Comparison of ENCODE assay signal across 1 cellular context in the genomic region with DNA sequence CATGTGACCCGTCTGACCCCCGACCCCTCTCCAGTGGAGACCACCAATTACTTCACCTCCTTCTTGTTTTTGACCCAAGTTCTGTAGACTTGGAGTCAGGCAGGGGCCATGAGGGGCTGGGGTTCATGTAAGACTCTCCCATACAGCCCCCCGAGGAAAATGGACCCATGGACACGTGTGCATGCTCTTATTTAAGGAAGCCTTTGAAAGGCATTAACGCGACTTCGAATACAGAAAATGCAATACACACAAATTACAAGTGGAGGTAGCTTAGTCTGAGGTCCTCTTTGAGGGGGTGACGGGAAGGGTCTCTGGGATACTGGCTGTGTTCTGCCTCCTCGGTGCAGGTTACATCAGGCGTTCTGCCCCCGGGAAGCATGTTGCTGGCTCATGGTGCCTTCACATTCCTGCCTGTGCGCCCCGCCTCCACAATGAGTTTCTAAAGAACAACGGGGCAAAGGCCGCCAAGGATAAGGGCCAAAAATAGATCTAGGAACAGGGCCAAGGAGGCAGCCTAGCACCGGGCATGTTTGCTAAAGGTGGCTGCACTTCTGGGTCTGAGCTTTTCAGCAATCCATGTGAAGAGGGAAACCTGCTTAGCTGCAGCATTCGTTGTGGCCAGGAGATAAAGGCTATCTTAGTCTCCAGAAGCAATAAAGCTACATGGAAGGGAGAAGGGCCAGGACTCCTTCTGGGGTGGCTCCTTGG.
TF ChIP-seq lines count a peak whose summit lies in the region.

No MANE protein-coding gene starts in this region.

TF ChIP-seq in K562, 482 proteins besides CTCF, POLR2A, EP300 and RAD21 (continued from another document and continues in another):
- TF ChIP-seq, protein P1, sequence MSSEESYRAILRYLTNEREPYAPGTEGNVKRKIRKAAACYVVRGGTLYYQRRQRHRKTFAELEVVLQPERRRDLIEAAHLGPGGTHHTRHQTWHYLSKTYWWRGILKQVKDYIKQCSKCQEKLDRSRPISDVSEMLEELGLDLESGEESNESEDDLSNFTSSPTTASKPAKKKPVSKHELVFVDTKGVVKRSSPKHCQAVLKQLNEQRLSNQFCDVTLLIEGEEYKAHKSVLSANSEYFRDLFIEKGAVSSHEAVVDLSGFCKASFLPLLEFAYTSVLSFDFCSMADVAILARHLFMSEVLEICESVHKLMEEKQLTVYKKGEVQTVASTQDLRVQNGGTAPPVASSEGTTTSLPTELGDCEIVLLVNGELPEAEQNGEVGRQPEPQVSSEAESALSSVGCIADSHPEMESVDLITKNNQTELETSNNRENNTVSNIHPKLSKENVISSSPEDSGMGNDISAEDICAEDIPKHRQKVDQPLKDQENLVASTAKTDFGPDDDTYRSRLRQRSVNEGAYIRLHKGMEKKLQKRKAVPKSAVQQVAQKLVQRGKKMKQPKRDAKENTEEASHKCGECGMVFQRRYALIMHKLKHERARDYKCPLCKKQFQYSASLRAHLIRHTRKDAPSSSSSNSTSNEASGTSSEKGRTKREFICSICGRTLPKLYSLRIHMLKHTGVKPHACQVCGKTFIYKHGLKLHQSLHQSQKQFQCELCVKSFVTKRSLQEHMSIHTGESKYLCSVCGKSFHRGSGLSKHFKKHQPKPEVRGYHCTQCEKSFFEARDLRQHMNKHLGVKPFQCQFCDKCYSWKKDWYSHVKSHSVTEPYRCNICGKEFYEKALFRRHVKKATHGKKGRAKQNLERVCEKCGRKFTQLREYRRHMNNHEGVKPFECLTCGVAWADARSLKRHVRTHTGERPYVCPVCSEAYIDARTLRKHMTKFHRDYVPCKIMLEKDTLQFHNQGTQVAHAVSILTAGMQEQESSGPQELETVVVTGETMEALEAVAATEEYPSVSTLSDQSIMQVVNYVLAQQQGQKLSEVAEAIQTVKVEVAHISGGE (CRISPR knock-in tag; IDR thresholded peaks at IDR 0.05), result peak in 1 of 3 experiments; percentile 65; a peak in 2 of 6 replicates
- TF ChIP-seq SMAD1 (IDR thresholded peaks at IDR 0.05; ENCODE audit: low read depth, low read length, partially characterized antibody) (no peak), HMG20B (CRISPR knock-in tag; IDR thresholded peaks at IDR 0.05) (no peak), RFX5 (IDR thresholded peaks at IDR 0.05; ENCODE audit: low read depth, low read length) (no peak), U2AF1 (optimal IDR thresholded peaks at IDR 0.05; ENCODE audit: low read depth, low read length) (no peak), SRSF3 (IDR thresholded peaks at IDR 0.05; ENCODE audit: insufficient read depth, low read length) (no peak), ZNF830 (CRISPR knock-in tag; IDR thresholded peaks at IDR 0.05) (no peak), SNRNP70 (optimal IDR thresholded peaks at IDR 0.05; ENCODE audit: low read depth, low read length) (no peak), CBFA2T2 (conservative IDR thresholded peaks at IDR 0.05) (peak; percentile 93), RB1 (IDR thresholded peaks at IDR 0.05; ENCODE audit: low read depth) (no peak), ZNF282 (CRISPR knock-in tag; IDR thresholded peaks at IDR 0.05) (no peak), MEF2A (IDR thresholded peaks at IDR 0.05; ENCODE audit: control insufficient read depth, low read depth, low read length) (peak; percentile 99), ZNF507 (tag; conservative IDR thresholded peaks at IDR 0.05) (no peak), DNMT1 (IDR thresholded peaks at IDR 0.05) (no peak), GABPB1 (CRISPR knock-in tag; IDR thresholded peaks at IDR 0.05) (0 out of 2 replicates have a peak, but pooled peaks have one; percentile 26), NELFE (IDR thresholded peaks at IDR 0.05; ENCODE audit: insufficient read depth, insufficient read length) (no peak), POLR3A (IDR thresholded peaks at IDR 0.05; ENCODE audit: borderline replicate concordance, extremely low read depth, insufficient read depth, insufficient read length) (no peak), GATA2 (CRISPR knock-in tag; IDR thresholded peaks at IDR 0.05) (peak; percentile 82), NFYB (IDR thresholded peaks at IDR 0.05; ENCODE audit: extremely low read depth, insufficient read length) (no peak), ZNF146 (CRISPR knock-in tag; IDR thresholded peaks at IDR 0.05; ENCODE audit: unreplicated experiment) (no peak), SMAD2 (IDR thresholded peaks at IDR 0.05; ENCODE audit: low read depth, low read length) (no peak), TAF1 (IDR thresholded peaks at IDR 0.05; ENCODE audit: control insufficient read depth, extremely low read depth, insufficient read depth, low read length, severe bottlenecking) (peak; percentile 37), MECOM (CRISPR knock-in tag; IDR thresholded peaks at IDR 0.05) (peak; percentile 19; the same call in 1 of the 2 replicates)
- TF ChIP-seq, protein P2, sequence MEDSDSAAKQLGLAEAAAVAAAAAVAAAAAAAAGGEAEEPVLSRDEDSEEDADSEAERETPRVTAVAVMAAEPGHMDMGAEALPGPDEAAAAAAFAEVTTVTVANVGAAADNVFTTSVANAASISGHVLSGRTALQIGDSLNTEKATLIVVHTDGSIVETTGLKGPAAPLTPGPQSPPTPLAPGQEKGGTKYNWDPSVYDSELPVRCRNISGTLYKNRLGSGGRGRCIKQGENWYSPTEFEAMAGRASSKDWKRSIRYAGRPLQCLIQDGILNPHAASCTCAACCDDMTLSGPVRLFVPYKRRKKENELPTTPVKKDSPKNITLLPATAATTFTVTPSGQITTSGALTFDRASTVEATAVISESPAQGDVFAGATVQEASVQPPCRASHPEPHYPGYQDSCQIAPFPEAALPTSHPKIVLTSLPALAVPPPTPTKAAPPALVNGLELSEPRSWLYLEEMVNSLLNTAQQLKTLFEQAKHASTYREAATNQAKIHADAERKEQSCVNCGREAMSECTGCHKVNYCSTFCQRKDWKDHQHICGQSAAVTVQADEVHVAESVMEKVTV (CRISPR knock-in tag; IDR thresholded peaks at IDR 0.05), result no peak
- TF ChIP-seq, protein P3, sequence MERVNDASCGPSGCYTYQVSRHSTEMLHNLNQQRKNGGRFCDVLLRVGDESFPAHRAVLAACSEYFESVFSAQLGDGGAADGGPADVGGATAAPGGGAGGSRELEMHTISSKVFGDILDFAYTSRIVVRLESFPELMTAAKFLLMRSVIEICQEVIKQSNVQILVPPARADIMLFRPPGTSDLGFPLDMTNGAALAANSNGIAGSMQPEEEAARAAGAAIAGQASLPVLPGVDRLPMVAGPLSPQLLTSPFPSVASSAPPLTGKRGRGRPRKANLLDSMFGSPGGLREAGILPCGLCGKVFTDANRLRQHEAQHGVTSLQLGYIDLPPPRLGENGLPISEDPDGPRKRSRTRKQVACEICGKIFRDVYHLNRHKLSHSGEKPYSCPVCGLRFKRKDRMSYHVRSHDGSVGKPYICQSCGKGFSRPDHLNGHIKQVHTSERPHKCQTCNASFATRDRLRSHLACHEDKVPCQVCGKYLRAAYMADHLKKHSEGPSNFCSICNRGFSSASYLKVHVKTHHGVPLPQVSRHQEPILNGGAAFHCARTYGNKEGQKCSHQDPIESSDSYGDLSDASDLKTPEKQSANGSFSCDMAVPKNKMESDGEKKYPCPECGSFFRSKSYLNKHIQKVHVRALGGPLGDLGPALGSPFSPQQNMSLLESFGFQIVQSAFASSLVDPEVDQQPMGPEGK (CRISPR knock-in tag; IDR thresholded peaks at IDR 0.05; ENCODE audit: borderline replicate concordance), result no peak
- TF ChIP-seq, protein P4, sequence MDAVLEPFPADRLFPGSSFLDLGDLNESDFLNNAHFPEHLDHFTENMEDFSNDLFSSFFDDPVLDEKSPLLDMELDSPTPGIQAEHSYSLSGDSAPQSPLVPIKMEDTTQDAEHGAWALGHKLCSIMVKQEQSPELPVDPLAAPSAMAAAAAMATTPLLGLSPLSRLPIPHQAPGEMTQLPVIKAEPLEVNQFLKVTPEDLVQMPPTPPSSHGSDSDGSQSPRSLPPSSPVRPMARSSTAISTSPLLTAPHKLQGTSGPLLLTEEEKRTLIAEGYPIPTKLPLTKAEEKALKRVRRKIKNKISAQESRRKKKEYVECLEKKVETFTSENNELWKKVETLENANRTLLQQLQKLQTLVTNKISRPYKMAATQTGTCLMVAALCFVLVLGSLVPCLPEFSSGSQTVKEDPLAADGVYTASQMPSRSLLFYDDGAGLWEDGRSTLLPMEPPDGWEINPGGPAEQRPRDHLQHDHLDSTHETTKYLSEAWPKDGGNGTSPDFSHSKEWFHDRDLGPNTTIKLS (IDR thresholded peaks at IDR 0.05; ENCODE audit: borderline replicate concordance, low read depth), result 0 out of 2 replicates have a peak, but pooled peaks have one; percentile 45
- TF ChIP-seq, protein P5, sequence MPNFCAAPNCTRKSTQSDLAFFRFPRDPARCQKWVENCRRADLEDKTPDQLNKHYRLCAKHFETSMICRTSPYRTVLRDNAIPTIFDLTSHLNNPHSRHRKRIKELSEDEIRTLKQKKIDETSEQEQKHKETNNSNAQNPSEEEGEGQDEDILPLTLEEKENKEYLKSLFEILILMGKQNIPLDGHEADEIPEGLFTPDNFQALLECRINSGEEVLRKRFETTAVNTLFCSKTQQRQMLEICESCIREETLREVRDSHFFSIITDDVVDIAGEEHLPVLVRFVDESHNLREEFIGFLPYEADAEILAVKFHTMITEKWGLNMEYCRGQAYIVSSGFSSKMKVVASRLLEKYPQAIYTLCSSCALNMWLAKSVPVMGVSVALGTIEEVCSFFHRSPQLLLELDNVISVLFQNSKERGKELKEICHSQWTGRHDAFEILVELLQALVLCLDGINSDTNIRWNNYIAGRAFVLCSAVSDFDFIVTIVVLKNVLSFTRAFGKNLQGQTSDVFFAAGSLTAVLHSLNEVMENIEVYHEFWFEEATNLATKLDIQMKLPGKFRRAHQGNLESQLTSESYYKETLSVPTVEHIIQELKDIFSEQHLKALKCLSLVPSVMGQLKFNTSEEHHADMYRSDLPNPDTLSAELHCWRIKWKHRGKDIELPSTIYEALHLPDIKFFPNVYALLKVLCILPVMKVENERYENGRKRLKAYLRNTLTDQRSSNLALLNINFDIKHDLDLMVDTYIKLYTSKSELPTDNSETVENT (CRISPR knock-in tag; IDR thresholded peaks at IDR 0.05), result no peak
- TF ChIP-seq, protein P6, sequence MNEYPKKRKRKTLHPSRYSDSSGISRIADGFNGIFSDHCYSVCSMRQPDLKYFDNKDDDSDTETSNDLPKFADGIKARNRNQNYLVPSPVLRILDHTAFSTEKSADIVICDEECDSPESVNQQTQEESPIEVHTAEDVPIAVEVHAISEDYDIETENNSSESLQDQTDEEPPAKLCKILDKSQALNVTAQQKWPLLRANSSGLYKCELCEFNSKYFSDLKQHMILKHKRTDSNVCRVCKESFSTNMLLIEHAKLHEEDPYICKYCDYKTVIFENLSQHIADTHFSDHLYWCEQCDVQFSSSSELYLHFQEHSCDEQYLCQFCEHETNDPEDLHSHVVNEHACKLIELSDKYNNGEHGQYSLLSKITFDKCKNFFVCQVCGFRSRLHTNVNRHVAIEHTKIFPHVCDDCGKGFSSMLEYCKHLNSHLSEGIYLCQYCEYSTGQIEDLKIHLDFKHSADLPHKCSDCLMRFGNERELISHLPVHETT (CRISPR knock-in tag; conservative IDR thresholded peaks at IDR 0.05 in 1 of 2, IDR thresholded peaks at IDR 0.05 in 1 of 2), result no peak
- TF ChIP-seq, protein P7, sequence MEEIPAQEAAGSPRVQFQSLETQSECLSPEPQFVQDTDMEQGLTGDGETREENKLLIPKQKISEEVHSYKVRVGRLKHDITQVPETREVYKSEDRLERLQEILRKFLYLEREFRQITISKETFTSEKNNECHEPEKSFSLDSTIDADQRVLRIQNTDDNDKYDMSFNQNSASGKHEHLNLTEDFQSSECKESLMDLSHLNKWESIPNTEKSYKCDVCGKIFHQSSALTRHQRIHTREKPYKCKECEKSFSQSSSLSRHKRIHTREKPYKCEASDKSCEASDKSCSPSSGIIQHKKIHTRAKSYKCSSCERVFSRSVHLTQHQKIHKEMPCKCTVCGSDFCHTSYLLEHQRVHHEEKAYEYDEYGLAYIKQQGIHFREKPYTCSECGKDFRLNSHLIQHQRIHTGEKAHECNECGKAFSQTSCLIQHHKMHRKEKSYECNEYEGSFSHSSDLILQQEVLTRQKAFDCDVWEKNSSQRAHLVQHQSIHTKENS (CRISPR knock-in tag; IDR thresholded peaks at IDR 0.05), result no peak
- TF ChIP-seq, protein P8, sequence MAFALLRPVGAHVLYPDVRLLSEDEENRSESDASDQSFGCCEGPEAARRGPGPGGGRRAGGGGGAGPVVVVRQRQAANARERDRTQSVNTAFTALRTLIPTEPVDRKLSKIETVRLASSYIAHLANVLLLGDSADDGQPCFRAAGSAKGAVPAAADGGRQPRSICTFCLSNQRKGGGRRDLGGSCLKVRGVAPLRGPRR (CRISPR knock-in tag; IDR thresholded peaks at IDR 0.05), result no peak
- TF ChIP-seq, protein P9, sequence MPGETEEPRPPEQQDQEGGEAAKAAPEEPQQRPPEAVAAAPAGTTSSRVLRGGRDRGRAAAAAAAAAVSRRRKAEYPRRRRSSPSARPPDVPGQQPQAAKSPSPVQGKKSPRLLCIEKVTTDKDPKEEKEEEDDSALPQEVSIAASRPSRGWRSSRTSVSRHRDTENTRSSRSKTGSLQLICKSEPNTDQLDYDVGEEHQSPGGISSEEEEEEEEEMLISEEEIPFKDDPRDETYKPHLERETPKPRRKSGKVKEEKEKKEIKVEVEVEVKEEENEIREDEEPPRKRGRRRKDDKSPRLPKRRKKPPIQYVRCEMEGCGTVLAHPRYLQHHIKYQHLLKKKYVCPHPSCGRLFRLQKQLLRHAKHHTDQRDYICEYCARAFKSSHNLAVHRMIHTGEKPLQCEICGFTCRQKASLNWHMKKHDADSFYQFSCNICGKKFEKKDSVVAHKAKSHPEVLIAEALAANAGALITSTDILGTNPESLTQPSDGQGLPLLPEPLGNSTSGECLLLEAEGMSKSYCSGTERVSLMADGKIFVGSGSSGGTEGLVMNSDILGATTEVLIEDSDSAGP (CRISPR knock-in tag; IDR thresholded peaks at IDR 0.05), result no peak
- TF ChIP-seq, protein P10, sequence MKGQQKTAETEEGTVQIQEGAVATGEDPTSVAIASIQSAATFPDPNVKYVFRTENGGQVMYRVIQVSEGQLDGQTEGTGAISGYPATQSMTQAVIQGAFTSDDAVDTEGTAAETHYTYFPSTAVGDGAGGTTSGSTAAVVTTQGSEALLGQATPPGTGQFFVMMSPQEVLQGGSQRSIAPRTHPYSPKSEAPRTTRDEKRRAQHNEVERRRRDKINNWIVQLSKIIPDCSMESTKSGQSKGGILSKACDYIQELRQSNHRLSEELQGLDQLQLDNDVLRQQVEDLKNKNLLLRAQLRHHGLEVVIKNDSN (CRISPR knock-in tag; IDR thresholded peaks at IDR 0.05), result peak; percentile 45
- TF ChIP-seq, protein P11, sequence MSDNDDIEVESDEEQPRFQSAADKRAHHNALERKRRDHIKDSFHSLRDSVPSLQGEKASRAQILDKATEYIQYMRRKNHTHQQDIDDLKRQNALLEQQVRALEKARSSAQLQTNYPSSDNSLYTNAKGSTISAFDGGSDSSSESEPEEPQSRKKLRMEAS (CRISPR knock-in tag; IDR thresholded peaks at IDR 0.05), result peak; percentile 80
- TF ChIP-seq, protein P12, sequence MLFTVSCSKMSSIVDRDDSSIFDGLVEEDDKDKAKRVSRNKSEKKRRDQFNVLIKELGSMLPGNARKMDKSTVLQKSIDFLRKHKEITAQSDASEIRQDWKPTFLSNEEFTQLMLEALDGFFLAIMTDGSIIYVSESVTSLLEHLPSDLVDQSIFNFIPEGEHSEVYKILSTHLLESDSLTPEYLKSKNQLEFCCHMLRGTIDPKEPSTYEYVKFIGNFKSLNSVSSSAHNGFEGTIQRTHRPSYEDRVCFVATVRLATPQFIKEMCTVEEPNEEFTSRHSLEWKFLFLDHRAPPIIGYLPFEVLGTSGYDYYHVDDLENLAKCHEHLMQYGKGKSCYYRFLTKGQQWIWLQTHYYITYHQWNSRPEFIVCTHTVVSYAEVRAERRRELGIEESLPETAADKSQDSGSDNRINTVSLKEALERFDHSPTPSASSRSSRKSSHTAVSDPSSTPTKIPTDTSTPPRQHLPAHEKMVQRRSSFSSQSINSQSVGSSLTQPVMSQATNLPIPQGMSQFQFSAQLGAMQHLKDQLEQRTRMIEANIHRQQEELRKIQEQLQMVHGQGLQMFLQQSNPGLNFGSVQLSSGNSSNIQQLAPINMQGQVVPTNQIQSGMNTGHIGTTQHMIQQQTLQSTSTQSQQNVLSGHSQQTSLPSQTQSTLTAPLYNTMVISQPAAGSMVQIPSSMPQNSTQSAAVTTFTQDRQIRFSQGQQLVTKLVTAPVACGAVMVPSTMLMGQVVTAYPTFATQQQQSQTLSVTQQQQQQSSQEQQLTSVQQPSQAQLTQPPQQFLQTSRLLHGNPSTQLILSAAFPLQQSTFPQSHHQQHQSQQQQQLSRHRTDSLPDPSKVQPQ (CRISPR knock-in tag; IDR thresholded peaks at IDR 0.05; ENCODE audit: borderline replicate concordance), result no peak
